ENCODE assay signal across 15 cellular contexts in the genomic region with DNA sequence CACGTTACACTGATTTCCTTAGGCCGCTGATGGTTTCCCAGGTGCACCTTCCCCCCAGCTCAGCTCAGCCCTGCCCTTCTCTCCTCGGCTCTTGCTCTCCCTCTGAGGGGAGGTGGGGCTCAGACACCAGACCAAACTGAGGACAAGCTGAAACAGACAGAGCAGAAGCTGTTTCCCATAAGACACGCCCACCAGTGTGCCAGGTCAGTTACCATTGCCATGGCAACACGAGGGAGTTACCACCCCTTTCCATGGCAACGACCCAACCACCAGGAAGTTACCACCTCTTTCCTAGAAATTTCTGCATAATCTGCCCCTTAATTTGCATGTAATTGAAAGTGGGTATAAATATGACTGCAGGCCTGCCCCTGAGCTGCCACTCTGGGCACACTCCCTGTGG.
DNase-seq lines count a peak whose midpoint lies in the region; ATAC-seq, FAIRE-seq and TF ChIP-seq lines count a peak whose summit lies in the region.
"Had no signal": no experiment of that assay in that cellular context is flagged by ENCODE, and none has a peak within 500 bp of the region (broad histone marks: within the 10 kb centered on the region; RNA-seq: fewer than 3 reads in every experiment).

No MANE protein-coding gene starts in this region.

- in situ Hi-C loops in K562 (cut with MboI), result no loop called here

- WGBS in K562 (ENCODE audit: insufficient coverage, low coverage, missing lambda C conversion rate), result 2% methylated on average over 6 of the region's 6 CpGs

- H3K9ac ChIP-seq in K562 (ENCODE audit: insufficient read depth in 1 of 2, low read depth in 2 of 2, low read length in 2 of 2), result no peak overlapping the region

- H3K27me3 ChIP-seq in A673 (replicated peaks; ENCODE audit: insufficient read depth, low read depth, low read length, poor library complexity) (no peaks in the 10 kb centered on the region), K562 (ENCODE audit: control insufficient read depth in 2 of 2, insufficient read depth in 2 of 2, low read length in 2 of 2) (peaks cover 0 to 7% of the 10 kb centered on the region in 2 experiments; a peak in 1 of 5 replicates), lower lobe of right lung (ENCODE audit: low read depth) (no peaks in the 10 kb centered on the region)

- CTCF ChIA-PET in A673 (lab: Charles Lee), result no interaction called here
- CTCF ChIA-PET in K562 (lab: Yijun Ruan, JAX; ENCODE audit: low intra/inter-chr PET ratio), result no interaction called here

- H3K36me3 ChIP-seq in A673 (ENCODE audit: insufficient read depth, low read length, poor library complexity, severe bottlenecking) (no peaks in the 10 kb centered on the region), K562 (ENCODE audit: control insufficient read depth, insufficient read depth, low read length) (no peaks in the 10 kb centered on the region), lower lobe of right lung (no peaks in the 10 kb centered on the region)

- no peak overlapping the region for H2AFZ ChIP-seq in K562 (ENCODE audit: low read depth, low read length)

- H3K4me3 ChIP-seq in A673 (ENCODE audit: low read depth, low read length, poor library complexity, severe bottlenecking) (no peak overlapping the region), K562 (no peak overlapping the region), lower lobe of right lung (no peak overlapping the region)

- TF ChIP-seq POLR2A in K562 (conservative IDR thresholded peaks at IDR 0.05), result no peak

- no peak for TF ChIP-seq EP300 in K562 (IDR thresholded peaks at IDR 0.05; ENCODE audit: low read length)

- intact Hi-C loops in A673 (cut with micrococcal nuclease; ENCODE audit: unreplicated experiment), result no loop called here
- intact Hi-C loops in K562 (cut with micrococcal nuclease), result no loop called here
- intact Hi-C loops in lower lobe of right lung (cut with DNase I), result no loop called here

- TF ChIP-seq CTCF in A673 (conservative IDR thresholded peaks at IDR 0.05; ENCODE audit: low read depth, low read length) (no peak), K562 (IDR thresholded peaks at IDR 0.05 in 2 of 3, conservative IDR thresholded peaks at IDR 0.05 in 1 of 3; ENCODE audit: insufficient read depth in 2 of 3, low read depth in 1 of 3, low read length in 3 of 3) (no peak), lower lobe of right lung (IDR thresholded peaks at IDR 0.05) (no peak)

- DNase-seq in A673 (ENCODE audit: low spot score), result peak; percentile 34
- peak; percentile 71 for DNase-seq in Daoy (ENCODE audit: low read depth)
- peak; percentile 29 for DNase-seq in NCI-H2196 treated with DMSO at 0.1 percent for 48 hours (lab: John Stamatoyannopoulos, UW; ENCODE audit: unreplicated experiment)
- peak in 1 of 4 experiments; percentile 0 for DNase-seq in K562 (ENCODE audit: extremely low read depth in 1 of 4, low spot score in 3 of 4)
- no peak for DNase-seq in lower lobe of right lung
- DNase-seq in occipital lobe (lab: John Stamatoyannopoulos, UW), result no peak
- DNase-seq in T-helper 9 cell, result no peak
- DNase-seq: activated CD4-positive, alpha-beta T cell treated with anti-CD3 and anti-CD28 coated beads for 48 hours; activated gamma-delta T cell; Caco-2; NCI-H187 treated with DMSO at 0.1 percent for 48 hours; SHP77 treated with DMSO at 0.1 percent for 48 hours had no signal

- FAIRE-seq in K562 (lab: Jason Lieb, UNC), result no peak
- FAIRE-seq: GM19239, urothelium cell line had no signal

- TF ChIP-seq RAD21 in K562 (CRISPR knock-in tag; conservative IDR thresholded peaks at IDR 0.05 in 1 of 2, IDR thresholded peaks at IDR 0.05 in 1 of 2), result no peak

- BruUV-seq in A673 (replicated peaks; lab: Mats Ljungman, UMichigan) (no TSS peak), K562 (replicated peaks; lab: Mats Ljungman, UMichigan) (no TSS peak)

- H3K4me1 ChIP-seq in A673 (ENCODE audit: insufficient read depth, low read length, poor library complexity, severe bottlenecking) (no peaks in the 10 kb centered on the region), K562 (replicated peaks in 1 of 2; ENCODE audit: control insufficient read depth in 2 of 2, insufficient read depth in 2 of 2, low read length in 2 of 2) (no peaks in the 10 kb centered on the region; a peak in 1 of 5 replicates), lower lobe of right lung (no peaks in the 10 kb centered on the region)
- H3K4me1 ChIP-seq: Caco-2 had no signal

- H3K27ac ChIP-seq in A673 (ENCODE audit: low read depth, low read length, poor library complexity, severe bottlenecking) (no peak overlapping the region), K562 (ENCODE audit: extremely low read depth, low read depth, low read length) (no peak overlapping the region), lower lobe of right lung (no peak overlapping the region)

- no peak overlapping the region for H3K4me2 ChIP-seq in K562 (ENCODE audit: insufficient read depth, low read length)

- H4K20me1 ChIP-seq in K562 (replicated peaks; ENCODE audit: control insufficient read depth, insufficient read depth, low read length), result no peaks in the 10 kb centered on the region

- H3K9me1 ChIP-seq in K562 (ENCODE audit: control insufficient read depth, insufficient read depth, low read length), result no peaks in the 10 kb centered on the region

- ATAC-seq in K562 (no peak), lower lobe of right lung (no peak), GM18858 (IDR thresholded peaks at IDR 0.05; ENCODE audit: unreplicated experiment) (no peak)

- H3K9me3 ChIP-seq in A673 (ENCODE audit: low read depth, low read length, poor library complexity, severe bottlenecking), result no peaks in the 10 kb centered on the region
- H3K9me3 ChIP-seq in K562 (replicated peaks; ENCODE audit: control insufficient read depth, insufficient read depth, low read depth, low read length), result no peaks in the 10 kb centered on the region
- no peaks in the 10 kb centered on the region for H3K9me3 ChIP-seq in lower lobe of right lung
- H3K9me3 ChIP-seq: Caco-2 had no signal

- no peaks in the 10 kb centered on the region for H3K79me2 ChIP-seq in K562 (ENCODE audit: control insufficient read depth, insufficient read depth, low read length)

- POLR2A ChIA-PET in A673 (lab: Charles Lee; ENCODE audit: low non-redundant PET) (no interaction called here), K562 (lab: Yijun Ruan, JAX) (no interaction called here)

TF ChIP-seq in K562, 482 proteins besides CTCF, POLR2A, EP300 and RAD21:
- no peak for TF ChIP-seq TCF3 (CRISPR knock-in tag; IDR thresholded peaks at IDR 0.05)
- TF ChIP-seq RFX1 (IDR thresholded peaks at IDR 0.05), result peak; percentile 78
TF ChIP-seq in K562: peak in this region for 1.

Comparison
In these comparisons a context has a peak if more than half of its experiments do, and no peak if none do; other contexts are left out.
1. DNase-seq: peak in A673 (single experiment), Daoy (single experiment) and NCI-H2196 treated with DMSO at 0.1 percent for 48 hours (single experiment); none in lower lobe of right lung (single experiment), occipital lobe (single experiment) and T-helper 9 cell (single experiment).